8 cellular contexts compared by ENCODE assay signal in the genomic region with DNA sequence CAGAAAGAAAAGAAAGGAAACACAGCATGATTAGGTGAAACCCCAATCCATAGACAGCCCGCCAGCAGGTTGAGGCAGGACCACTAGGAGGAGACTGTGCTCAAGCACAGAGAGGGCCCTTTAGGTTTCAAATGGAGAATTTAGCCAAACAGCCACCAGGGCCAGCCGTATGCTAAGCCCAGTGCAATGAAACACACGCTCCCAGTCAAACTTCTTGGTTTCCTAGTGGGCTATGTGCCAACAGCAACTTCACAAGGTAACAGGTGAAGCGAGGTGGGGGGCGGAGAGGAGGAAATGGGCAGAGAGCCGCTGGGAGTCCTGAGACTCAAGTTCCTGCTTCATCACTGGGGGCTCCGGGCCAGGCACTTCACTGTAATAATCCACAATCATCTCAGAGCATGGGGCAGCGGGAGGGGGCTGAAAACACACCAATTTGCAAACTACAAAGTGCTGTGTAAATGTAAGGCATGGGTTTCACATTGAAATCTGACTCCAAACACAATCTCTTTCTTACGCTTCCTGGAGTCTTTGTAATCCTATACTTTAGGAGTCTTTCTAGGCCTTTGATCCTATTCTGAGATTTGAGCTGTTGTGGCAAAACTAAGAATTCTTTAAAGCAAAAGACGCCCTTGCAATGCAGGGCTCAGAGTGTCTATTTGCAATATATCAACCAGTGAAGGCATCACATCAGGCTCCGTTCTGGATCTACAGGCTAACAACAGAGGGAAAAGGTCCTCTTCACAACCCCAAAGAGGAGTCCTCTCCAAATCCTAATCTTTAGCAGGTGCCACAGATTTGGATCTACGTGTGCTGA.
DNase-seq lines count a peak whose midpoint lies in the region; ATAC-seq and TF ChIP-seq lines count a peak whose summit lies in the region.

No MANE protein-coding gene starts in this region.

- H3K27me3 Mint-ChIP-seq in dendritic cell treated with granulocyte-macrophage colony-stimulating factor and Interleukin-4, amounts not matched to agents 40 ng/mL and 50 ng/mL, for 4 days, result peaks cover 2% of the 10 kb centered on the region

- no peak overlapping the region for H3K4me3 ChIP-seq in AG09309 (ENCODE audit: control insufficient read depth, low read depth, low read length)

- intact Hi-C loops in dendritic cell treated with granulocyte-macrophage colony-stimulating factor and Interleukin-4, amounts not matched to agents 40 ng/mL and 50 ng/mL, for 4 days (cut with micrococcal nuclease), result loop anchor here (5.0 to 10.0 kb wide), 3 partner anchors 41 to 508 kb away; partner anchors contain the start of gene IPCEF1

- peak overlapping the region; percentile 73 for H3K27ac Mint-ChIP-seq in dendritic cell treated with granulocyte-macrophage colony-stimulating factor and Interleukin-4, amounts not matched to agents 40 ng/mL and 50 ng/mL, for 4 days

- peak overlapping the region; percentile 7 for H3K4me3 Mint-ChIP-seq in dendritic cell treated with granulocyte-macrophage colony-stimulating factor and Interleukin-4, amounts not matched to agents 40 ng/mL and 50 ng/mL, for 4 days

- H3K36me3 Mint-ChIP-seq in dendritic cell treated with granulocyte-macrophage colony-stimulating factor and Interleukin-4, amounts not matched to agents 40 ng/mL and 50 ng/mL, for 4 days (ENCODE audit: low read depth), result peaks cover 40% of the 10 kb centered on the region

- no peaks in the 10 kb centered on the region for H3K9me3 Mint-ChIP-seq in dendritic cell treated with granulocyte-macrophage colony-stimulating factor and Interleukin-4, amounts not matched to agents 40 ng/mL and 50 ng/mL, for 4 days

- H3K4me1 Mint-ChIP-seq in dendritic cell treated with granulocyte-macrophage colony-stimulating factor and Interleukin-4, amounts not matched to agents 40 ng/mL and 50 ng/mL, for 4 days (ENCODE audit: low read depth), result peaks cover 54% of the 10 kb centered on the region

- ATAC-seq in GM18868 (IDR thresholded peaks at IDR 0.05; ENCODE audit: unreplicated experiment) (peak; percentile 86), HG03045 (IDR thresholded peaks at IDR 0.05; ENCODE audit: unreplicated experiment) (peak; percentile 83)

- no peak for DNase-seq in AG09309 (ENCODE audit: low read depth)
- peak; percentile 82 for DNase-seq in NCI-H2196 treated with DMSO at 0.1 percent for 48 hours (lab: John Stamatoyannopoulos, UW; ENCODE audit: unreplicated experiment)
- DNase-seq in activated CD4-positive, alpha-beta T cell treated with anti-CD3 and anti-CD28 coated beads for 4 hours, result peak; percentile 65 to 67
- peak; percentile 7 for DNase-seq in midbrain (lab: John Stamatoyannopoulos, UW)
- DNase-seq in superior temporal gyrus (ENCODE audit: extremely low spot score), result peak; percentile 50

- peak; percentile 77 for TF ChIP-seq CTCF in AG09309 (IDR thresholded peaks at IDR 0.05; ENCODE audit: control insufficient read depth, insufficient read depth, low read depth, low read length, missing control alignments)
